In the genomic region with DNA sequence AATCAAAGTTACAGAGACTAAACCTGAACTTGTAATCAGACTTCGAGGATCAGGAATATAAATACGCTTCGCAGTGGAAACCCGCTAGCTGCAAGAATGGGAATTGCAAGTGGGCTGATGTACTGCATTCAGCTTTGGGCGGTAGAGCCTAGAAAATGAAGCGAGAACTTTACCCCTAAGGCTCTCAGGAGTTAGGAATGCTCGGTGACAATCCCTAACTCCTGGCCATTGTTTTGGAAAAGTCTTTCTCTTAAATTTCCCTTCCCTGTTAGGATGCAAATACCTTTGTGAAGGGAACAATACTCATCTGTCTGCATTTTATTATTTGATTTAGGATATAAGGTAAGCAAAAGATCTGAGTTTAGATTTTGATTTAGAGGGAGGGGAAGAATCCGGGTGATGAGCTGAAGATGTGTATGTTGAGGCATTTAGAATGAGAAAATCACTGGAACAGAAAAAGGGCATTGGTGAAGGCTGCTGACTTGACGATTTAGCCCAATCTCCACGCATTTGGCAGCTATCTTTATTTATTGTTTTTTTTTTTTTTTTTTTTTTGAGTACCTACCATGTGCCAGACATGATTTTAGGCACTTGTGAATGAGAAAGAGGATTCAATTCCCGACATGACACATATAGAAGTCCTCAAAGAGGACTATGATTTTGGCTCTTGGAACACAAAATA, we compare ENCODE assay signal across 17 cellular contexts. TPM values are rescaled to one million over a fixed set of nuclear protein-coding genes. Genes with fewer than 3 reads are reported as not detected.
DNase-seq lines count a peak whose midpoint lies in the region; ATAC-seq, FAIRE-seq and TF ChIP-seq lines count a peak whose summit lies in the region.
"Had no signal": no experiment of that assay in that cellular context is flagged by ENCODE, and none has a peak within 500 bp of the region (broad histone marks: within the 10 kb centered on the region; RNA-seq: fewer than 3 reads in every experiment).

No MANE protein-coding gene starts in this region.

- H3K4me3 ChIP-seq in A549 (no peak overlapping the region), HEK293 (ENCODE audit: low read depth, low read length) (no peak overlapping the region), choroid plexus epithelial cell (ENCODE audit: low read depth, low read length) (no peak overlapping the region), kidney (ENCODE audit: low read length in 2 of 2) (no peak overlapping the region)
- H3K4me3 ChIP-seq: BLaER1 treated with 17β-estradiol and CSF1 and Interleukin-3, amounts not matched to agents 10 nM and 100 nM had no signal

- DNase-seq in A549 (ENCODE audit: low read depth in 1 of 2, low spot score in 1 of 2), result peak in 1 of 2 experiments; percentile 21
- DNase-seq in choroid plexus epithelial cell (ENCODE audit: low read depth), result peak; percentile 7
- no peak for DNase-seq in kidney
- DNase-seq in GM13977 (ENCODE audit: low spot score), result no peak
- no peak for DNase-seq in cerebellum (ENCODE audit: low spot score)
- DNase-seq: mesenchymal stem cell; MM.1S; NCI-H524 treated with DMSO at 0.1 percent for 48 hours; stimulated activated CD4-positive, alpha-beta T cell treated with anti-CD3 and anti-CD28 coated beads, Interleukin-4, amount 100 ng/mL, for 24 hours; stimulated activated naive CD8-positive, alpha-beta T cell treated with anti-CD3 and anti-CD28 coated beads, Interleukin-15, Interleukin-2, amounts not matched to agents 100 U/mL and 50 U/mL, for 24 hours had no signal

- H3K9me3 ChIP-seq in A549, result no peaks in the 10 kb centered on the region
- no peaks in the 10 kb centered on the region for H3K9me3 ChIP-seq in HEK293 (ENCODE audit: control insufficient read depth, insufficient read depth, low read depth, low read length)
- no peaks in the 10 kb centered on the region for H3K9me3 ChIP-seq in kidney (ENCODE audit: control insufficient read depth in 1 of 2, low read length in 2 of 2)
- H3K9me3 ChIP-seq: BLaER1 treated with 17β-estradiol and CSF1 and Interleukin-3, amounts not matched to agents 10 nM and 100 nM had no signal

- H3K4me2 ChIP-seq in A549, result no peak overlapping the region
- H3K4me2 ChIP-seq: BLaER1 treated with 17β-estradiol and CSF1 and Interleukin-3, amounts not matched to agents 10 nM and 100 nM had no signal

- TF ChIP-seq CTCF in A549 (IDR thresholded peaks at IDR 0.05) (no peak), HEK293 (tag by site-specific recombination; IDR thresholded peaks at IDR 0.05) (no peak), choroid plexus epithelial cell (conservative IDR thresholded peaks at IDR 0.05; ENCODE audit: low read depth, low read length) (peak; percentile 35), kidney (IDR thresholded peaks at IDR 0.05; ENCODE audit: borderline replicate concordance, extremely low read depth, insufficient read depth) (peak; percentile 57), GM13977 (IDR thresholded peaks at IDR 0.05; ENCODE audit: extremely low read depth, insufficient read depth, missing control alignments) (no peak)

- H3K27ac ChIP-seq in A549 (no peak overlapping the region), HEK293 (ENCODE audit: extremely low read depth, low read depth, low read length) (no peak overlapping the region), kidney (ENCODE audit: low read depth in 2 of 2, low read length in 2 of 2) (no peak overlapping the region)
- H3K27ac ChIP-seq: BLaER1 treated with 17β-estradiol and CSF1 and Interleukin-3, amounts not matched to agents 10 nM and 100 nM had no signal

- H3K9ac ChIP-seq in kidney (ENCODE audit: low read length in 2 of 2), result no peak overlapping the region
- H3K9ac ChIP-seq: BLaER1 treated with 17β-estradiol and CSF1 and Interleukin-3, amounts not matched to agents 10 nM and 100 nM had no signal

- no peak for TF ChIP-seq RAD21 in A549 (conservative IDR thresholded peaks at IDR 0.05 in 1 of 2, IDR thresholded peaks at IDR 0.05 in 1 of 2)

- H3K4me1 ChIP-seq in A549, result peaks cover 22% of the 10 kb centered on the region
- peaks cover 27% of the 10 kb centered on the region for H3K4me1 ChIP-seq in HEK293 (ENCODE audit: control insufficient read depth, insufficient read depth, low read length)
- peaks cover 3 to 5% of the 10 kb centered on the region in 2 donors for H3K4me1 ChIP-seq in kidney (ENCODE audit: control insufficient read depth in 1 of 2, insufficient read depth in 1 of 2, low read depth in 1 of 2, low read length in 2 of 2)

- 66% methylated on average over 11 of the region's 11 CpGs for WGBS in A549 (ENCODE audit: missing lambda C conversion rate)

- TF ChIP-seq EP300 in A549 (IDR thresholded peaks at IDR 0.05), result no peak

- no peak for TF ChIP-seq POLR2A in A549 (IDR thresholded peaks at IDR 0.05; ENCODE audit: low read length)

- ATAC-seq in A549, result peak in 1 of 2 experiments; percentile 38; a peak in 1 of 6 replicates
- ATAC-seq in HG02571 (IDR thresholded peaks at IDR 0.05; ENCODE audit: unreplicated experiment), result no peak
- no peak for ATAC-seq in HG03175 (IDR thresholded peaks at IDR 0.05; ENCODE audit: unreplicated experiment)
- ATAC-seq: stimulated activated naive CD8-positive, alpha-beta T cell treated with anti-CD3 and anti-CD28 coated beads, Interleukin-15, Interleukin-2, amounts not matched to agents 100 U/mL and 50 U/mL, for 24 hours had no signal

- H3K36me3 ChIP-seq in HEK293 (ENCODE audit: control insufficient read depth in 2 of 2, insufficient read depth in 1 of 2, low read length in 2 of 2), result no peaks in the 10 kb centered on the region
- H3K36me3 ChIP-seq in kidney (ENCODE audit: control insufficient read depth in 1 of 2, insufficient read depth in 2 of 2, low read length in 2 of 2), result no peaks in the 10 kb centered on the region
- H3K36me3 ChIP-seq: BLaER1 treated with 17β-estradiol and CSF1 and Interleukin-3, amounts not matched to agents 10 nM and 100 nM had no signal

- FAIRE-seq in A549 (lab: Jason Lieb, UNC), result no peak
- FAIRE-seq in kidney (lab: Jason Lieb, UNC), result no peak
- FAIRE-seq: G401.6 had no signal

- intact Hi-C loops in kidney (cut with DNase I), result no loop called here

- POLR2A ChIA-PET in A549 (lab: Yijun Ruan, JAX) (no interaction called here), HEK293 (lab: Yijun Ruan, JAX) (no interaction called here)

- CTCF ChIA-PET in A549 (lab: Yijun Ruan, JAX), result interaction anchor here (1.3 kb wide), 2 partner anchors 37 to 473 kb away, joined by 3 read pairs; no protein-coding TSS in a partner anchor
- CTCF ChIA-PET in HEK293 (lab: Yijun Ruan, JAX), result interaction anchor here (0.6 to 1.4 kb wide), 8 partner anchors 12 to 662 kb away, joined by 3 to 4 read pairs (median 4); no protein-coding TSS in a partner anchor

- in situ Hi-C loops in GM13977 (cut with MboI; ENCODE audit: low pct_unique_long_range_greater_than_20kb, low sequenced_read_pairs, unreplicated experiment), result no loop called here

TF ChIP-seq in A549, 52 proteins besides CTCF, POLR2A, EP300 and RAD21:
- peak; percentile 54 for TF ChIP-seq MAFK (IDR thresholded peaks at IDR 0.05; ENCODE audit: partially characterized antibody)
- TF ChIP-seq, protein P1, sequence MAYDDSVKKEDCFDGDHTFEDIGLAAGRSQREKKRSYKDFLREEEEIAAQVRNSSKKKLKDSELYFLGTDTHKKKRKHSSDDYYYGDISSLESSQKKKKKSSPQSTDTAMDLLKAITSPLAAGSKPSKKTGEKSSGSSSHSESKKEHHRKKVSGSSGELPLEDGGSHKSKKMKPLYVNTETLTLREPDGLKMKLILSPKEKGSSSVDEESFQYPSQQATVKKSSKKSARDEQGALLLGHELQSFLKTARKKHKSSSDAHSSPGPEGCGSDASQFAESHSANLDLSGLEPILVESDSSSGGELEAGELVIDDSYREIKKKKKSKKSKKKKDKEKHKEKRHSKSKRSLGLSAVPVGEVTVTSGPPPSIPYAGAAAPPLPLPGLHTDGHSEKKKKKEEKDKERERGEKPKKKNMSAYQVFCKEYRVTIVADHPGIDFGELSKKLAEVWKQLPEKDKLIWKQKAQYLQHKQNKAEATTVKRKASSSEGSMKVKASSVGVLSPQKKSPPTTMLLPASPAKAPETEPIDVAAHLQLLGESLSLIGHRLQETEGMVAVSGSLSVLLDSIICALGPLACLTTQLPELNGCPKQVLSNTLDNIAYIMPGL (CRISPR knock-in tag; IDR thresholded peaks at IDR 0.05; ENCODE audit: borderline replicate concordance), result no peak

TF ChIP-seq in HEK293, 187 proteins besides CTCF, POLR2A, EP300 and RAD21:
- TF ChIP-seq SP2 (tag by site-specific recombination; IDR thresholded peaks at IDR 0.05), result no peak
- peak; percentile 79; the same call in 1 of the 2 replicates for TF ChIP-seq ZBTB48 (tag by site-specific recombination; IDR thresholded peaks at IDR 0.05)
- TF ChIP-seq, protein P2, sequence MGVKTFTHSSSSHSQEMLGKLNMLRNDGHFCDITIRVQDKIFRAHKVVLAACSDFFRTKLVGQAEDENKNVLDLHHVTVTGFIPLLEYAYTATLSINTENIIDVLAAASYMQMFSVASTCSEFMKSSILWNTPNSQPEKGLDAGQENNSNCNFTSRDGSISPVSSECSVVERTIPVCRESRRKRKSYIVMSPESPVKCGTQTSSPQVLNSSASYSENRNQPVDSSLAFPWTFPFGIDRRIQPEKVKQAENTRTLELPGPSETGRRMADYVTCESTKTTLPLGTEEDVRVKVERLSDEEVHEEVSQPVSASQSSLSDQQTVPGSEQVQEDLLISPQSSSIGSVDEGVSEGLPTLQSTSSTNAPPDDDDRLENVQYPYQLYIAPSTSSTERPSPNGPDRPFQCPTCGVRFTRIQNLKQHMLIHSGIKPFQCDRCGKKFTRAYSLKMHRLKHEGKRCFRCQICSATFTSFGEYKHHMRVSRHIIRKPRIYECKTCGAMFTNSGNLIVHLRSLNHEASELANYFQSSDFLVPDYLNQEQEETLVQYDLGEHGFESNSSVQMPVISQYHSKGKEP (tag by site-specific recombination; IDR thresholded peaks at IDR 0.05), result peak; percentile 68

RNA-seq across cellular contexts. Expression of a gene that starts 2.2 kb away (rescaled TPM):
- polyA plus RNA-seq in A549 (2011; rRNA removed), result 2.2 and 4.1 TPM in 2 replicates
- polyA plus RNA-seq in A549 (2012; cell fraction: cytosol; rRNA removed), result 0.62 and 0.73 TPM in 2 replicates
- 0.24 and 1.4 TPM in 2 replicates for polyA plus RNA-seq in A549 (2012; cell fraction: nucleus; rRNA removed)
- polyA plus RNA-seq in A549 (2017; fragmentation: RNase III; extraction: RNeasy Plus Mini Kit Qiagen cat#74134 plus additional on column Dnase treatment), result 0.05 to 0.10 TPM in 2 of 3 replicates, not detected in the other
- polyA minus RNA-seq in A549 (2011; rRNA and poly(A)+ RNA removed), result 5.5 and 6.6 TPM in 2 replicates
- 16.2 TPM for total RNA-seq in kidney
- polyA plus RNA-seq in kidney (ENCODE audit: insufficient read depth, low read depth, low replicate concordance), result 8.7 TPM
- 15.7 TPM for total RNA-seq in cerebellum
- total RNA-seq: activated CD8-positive, alpha-beta memory T cell treated with anti-CD3 and anti-CD28 coated beads for 36 hours; dermis microvascular lymphatic vessel endothelial cell had no signal

Comparison
In these comparisons a context has a peak if more than half of its experiments do, and no peak if none do; other contexts are left out.
1. CTCF ChIP-seq: peak in choroid plexus epithelial cell (single experiment) and kidney (single experiment); none in A549 (single experiment), HEK293 (single experiment) and GM13977 (single experiment).